Comparison of ENCODE assay signal across 14 cellular contexts in genomic region chr1:36586146-36586545, GRCh38.
"Had no signal": no experiment of that assay in that cellular context is flagged by ENCODE, and none has a peak within 500 bp of the region (broad histone marks: within the 10 kb centered on the region; RNA-seq: fewer than 3 reads in every experiment).

No MANE protein-coding gene starts in this region.

- H3K4me1 Mint-ChIP-seq: activated CD4-positive, alpha-beta T cell treated with anti-CD3 and anti-CD28 coated beads, Interleukin-2, amount 10 ng/mL, durations not matched to agents 24 days and 14 days; activated naive CD8-positive, alpha-beta T cell treated with anti-CD3 and anti-CD28 coated beads, Interleukin-2, amount 50 U/mL, for 24 hours had no signal

- H3K9me3 ChIP-seq: ascending aorta, esophagus muscularis mucosa, ovary, right lobe of liver had no signal

- H3K9me3 Mint-ChIP-seq: activated CD4-positive, alpha-beta T cell treated with anti-CD3 and anti-CD28 coated beads, Interleukin-2, amount 10 ng/mL, durations not matched to agents 24 days and 14 days; activated naive CD8-positive, alpha-beta T cell treated with anti-CD3 and anti-CD28 coated beads, Interleukin-2, amount 50 U/mL, for 24 hours; nephron; stimulated activated naive CD8-positive, alpha-beta T cell treated with anti-CD3 and anti-CD28 coated beads, Interleukin-15, Interleukin-2, amounts not matched to agents 100 ng/mL and 50 ng/mL, for 24 hours; type B pancreatic cell had no signal

- H3K27ac Mint-ChIP-seq: activated CD4-positive, alpha-beta T cell treated with anti-CD3 and anti-CD28 coated beads, Interleukin-2, amount 10 ng/mL, durations not matched to agents 24 days and 14 days; activated naive CD8-positive, alpha-beta T cell treated with anti-CD3 and anti-CD28 coated beads, Interleukin-2, amount 50 U/mL, for 24 hours; nephron; type B pancreatic cell had no signal

- H3K36me3 ChIP-seq: ascending aorta, esophagus muscularis mucosa, ovary, right lobe of liver had no signal

- H3K4me3 ChIP-seq: ascending aorta, esophagus muscularis mucosa, ovary, right lobe of liver, smooth muscle cell had no signal

- H3K27ac ChIP-seq: ascending aorta, esophagus muscularis mucosa, ovary, right lobe of liver had no signal

- H3K4me3 Mint-ChIP-seq: activated CD4-positive, alpha-beta T cell treated with anti-CD3 and anti-CD28 coated beads, Interleukin-2, amount 10 ng/mL, durations not matched to agents 24 days and 14 days; activated naive CD8-positive, alpha-beta T cell treated with anti-CD3 and anti-CD28 coated beads, Interleukin-2, amount 50 U/mL, for 24 hours; nephron; stimulated activated naive CD8-positive, alpha-beta T cell treated with anti-CD3 and anti-CD28 coated beads, Interleukin-15, Interleukin-2, amounts not matched to agents 100 ng/mL and 50 ng/mL, for 24 hours; type B pancreatic cell had no signal

- H3K36me3 Mint-ChIP-seq: type B pancreatic cell had no signal

- DNase-seq: activated CD4-positive, alpha-beta T cell treated with anti-CD3 and anti-CD28 coated beads, Interleukin-2, amount 10 ng/mL, durations not matched to agents 24 days and 14 days; activated CD4-positive, CD25-positive, alpha-beta regulatory T cell; activated CD8-positive, alpha-beta memory T cell treated with anti-CD3 and anti-CD28 coated beads, Interleukin-2, amount 50 U/mL, for 48 hours; activated naive CD4-positive, alpha-beta T cell treated with Interleukin-2 at 50 U/mL for 16 hours; activated naive CD8-positive, alpha-beta T cell treated with anti-CD3 and anti-CD28 coated beads, Interleukin-2, amount 50 U/mL, for 24 hours; kidney glomerular epithelial cell; ovary; right lobe of liver had no signal

- H3K27me3 ChIP-seq: ascending aorta, ovary, right lobe of liver had no signal

- H3K4me2 ChIP-seq: smooth muscle cell had no signal

- ATAC-seq: activated naive CD8-positive, alpha-beta T cell treated with anti-CD3 and anti-CD28 coated beads, Interleukin-2, amount 50 U/mL, for 24 hours; right lobe of liver had no signal

- H3K4me1 ChIP-seq: ascending aorta, right lobe of liver had no signal
